22 cellular contexts compared by ENCODE assay signal in genomic region chr2:188308483-188308882, GRCh38. TPM values are rescaled to one million over a fixed set of nuclear protein-coding genes. Genes with fewer than 3 reads are reported as not detected.
"Had no signal": no experiment of that assay in that cellular context is flagged by ENCODE, and none has a peak within 500 bp of the region (broad histone marks: within the 10 kb centered on the region; RNA-seq: fewer than 3 reads in every experiment).

No MANE protein-coding gene starts in this region.

- H3K27me3 ChIP-seq: hepatocyte, neural progenitor cell, testis, tibial nerve, upper lobe of right lung, vagina had no signal

- H3K27ac Mint-ChIP-seq: endodermal cell; naive thymus-derived CD8-positive, alpha-beta T cell; neural progenitor cell; stimulated activated naive B cell treated with anti-CD40 and anti-IgM and Interleukin-4, amounts not matched to agents 10 μg/mL and 1 μg/mL and 100 μg/mL, for 72 hours; stimulated activated naive CD8-positive, alpha-beta T cell treated with anti-CD3 and anti-CD28 coated beads, Interleukin-15, amount 100 ng/mL, for 72 hours had no signal

- H3K4me1 Mint-ChIP-seq: naive thymus-derived CD8-positive, alpha-beta T cell; stimulated activated naive B cell treated with anti-CD40 and anti-IgM and Interleukin-4, amounts not matched to agents 10 μg/mL and 1 μg/mL and 100 μg/mL, for 72 hours; stimulated activated naive CD8-positive, alpha-beta T cell treated with anti-CD3 and anti-CD28 coated beads, Interleukin-15, amount 100 ng/mL, for 72 hours had no signal

- H3K4me3 ChIP-seq: coronary artery, hepatocyte, mucosa of descending colon, neural progenitor cell, psoas muscle, testis, tibial nerve, upper lobe of right lung, vagina had no signal

- H3K36me3 Mint-ChIP-seq: naive thymus-derived CD8-positive, alpha-beta T cell; stimulated activated naive B cell treated with anti-CD40 and anti-IgM and Interleukin-4, amounts not matched to agents 10 μg/mL and 1 μg/mL and 100 μg/mL, for 72 hours had no signal

- H3K27ac ChIP-seq: coronary artery, hepatocyte, neural progenitor cell, psoas muscle, testis, upper lobe of right lung, vagina had no signal

- ATAC-seq: mucosa of descending colon; naive thymus-derived CD8-positive, alpha-beta T cell; psoas muscle; sciatic nerve; stimulated activated naive B cell treated with anti-CD40 and anti-IgM and Interleukin-4, amounts not matched to agents 10 μg/mL and 1 μg/mL and 100 μg/mL, for 72 hours; stimulated activated naive CD8-positive, alpha-beta T cell treated with anti-CD3 and anti-CD28 coated beads, Interleukin-15, amount 100 ng/mL, for 72 hours; upper lobe of right lung had no signal

- H3K36me3 ChIP-seq: neural progenitor cell, tibial nerve, upper lobe of right lung, vagina had no signal

- H3K4me1 ChIP-seq: testis, upper lobe of right lung had no signal

- H3K9me3 ChIP-seq: mucosa of descending colon, psoas muscle, testis, tibial nerve, upper lobe of right lung, vagina had no signal

- H3K27me3 Mint-ChIP-seq: stimulated activated naive B cell treated with anti-CD40 and anti-IgM and Interleukin-4, amounts not matched to agents 10 μg/mL and 1 μg/mL and 100 μg/mL, for 72 hours; stimulated activated naive CD8-positive, alpha-beta T cell treated with anti-CD3 and anti-CD28 coated beads, Interleukin-15, amount 100 ng/mL, for 72 hours had no signal

- H3K4me3 Mint-ChIP-seq: endodermal cell; naive thymus-derived CD8-positive, alpha-beta T cell; neural progenitor cell; stimulated activated naive B cell treated with anti-CD40 and anti-IgM and Interleukin-4, amounts not matched to agents 10 μg/mL and 1 μg/mL and 100 μg/mL, for 72 hours; stimulated activated naive CD8-positive, alpha-beta T cell treated with anti-CD3 and anti-CD28 coated beads, Interleukin-15, amount 100 ng/mL, for 72 hours had no signal

- DNase-seq: effector CD4-positive, alpha-beta T cell; endodermal cell; erythroblast; head of caudate nucleus; kidney glomerular epithelial cell; mucosa of descending colon; naive thymus-derived CD8-positive, alpha-beta T cell; nucleus accumbens; psoas muscle; retina; stimulated activated CD4-positive, alpha-beta T cell treated with anti-CD3 and anti-CD28 coated beads, Interleukin-2, amount 100 ng/mL, for 24 hours; stimulated activated CD4-positive, alpha-beta T cell treated with anti-CD3 and anti-CD28 coated beads, Interleukin-4, amount 100 ng/mL, for 4 hours; stimulated activated naive B cell treated with anti-CD40 and anti-IgM and Interleukin-4, amounts not matched to agents 10 μg/mL and 1 μg/mL and 100 μg/mL, for 72 hours; stimulated activated naive CD8-positive, alpha-beta T cell treated with anti-CD3 and anti-CD28 coated beads, Interleukin-15, amount 100 ng/mL, for 72 hours; testis; upper lobe of right lung had no signal

- H3K9ac ChIP-seq: neural progenitor cell had no signal

- H2AFZ ChIP-seq: hepatocyte, neural progenitor cell had no signal

- H3K4me2 ChIP-seq: hepatocyte, neural progenitor cell had no signal

RNA-seq across cellular contexts. Expression of gene GULP1, which starts 16.8 kb away (rescaled TPM):
- total RNA-seq: naive thymus-derived CD8-positive, alpha-beta T cell had no signal
- polyA plus RNA-seq: naive thymus-derived CD8-positive, alpha-beta T cell had no signal
